8 cellular contexts compared by ENCODE assay signal in the genomic region with DNA sequence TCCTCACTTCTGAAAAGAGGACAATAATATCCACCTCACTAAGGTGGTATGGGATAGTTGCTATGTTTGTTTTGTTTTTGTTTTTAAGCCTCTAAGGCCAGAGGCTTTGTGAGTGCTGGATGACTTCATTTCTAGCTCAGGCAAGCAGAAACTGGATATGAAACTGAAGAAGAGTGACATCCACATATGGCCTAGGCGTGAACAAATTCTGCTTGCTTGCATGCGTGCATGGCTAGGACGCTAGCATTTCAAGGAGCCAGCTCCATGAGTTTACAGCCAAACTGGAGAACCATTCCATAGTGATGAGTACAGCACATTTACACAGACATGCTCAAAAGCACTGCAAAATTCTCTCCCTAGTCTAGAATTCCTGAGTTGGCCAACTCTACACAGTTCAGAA. TPM values are rescaled to one million over a fixed set of nuclear protein-coding genes. Genes with fewer than 3 reads are reported as not detected.
DNase-seq lines count a peak whose midpoint lies in the region; ATAC-seq and TF ChIP-seq lines count a peak whose summit lies in the region.
"Not testable (repeated sequence)": the region's sequence is repeated elsewhere in the genome, so short reads cannot be mapped to it uniquely, and the experiment has no call there.

No MANE protein-coding gene starts in this region.

- not testable (repeated sequence) for TF ChIP-seq CTCF in right lobe of liver (IDR thresholded peaks at IDR 0.05); upper lobe of right lung (IDR thresholded peaks at IDR 0.05)

- not testable (repeated sequence) for H3K9me3 ChIP-seq in T-helper 17 cell (ENCODE audit: control insufficient read depth, low read length, poor library complexity, severe bottlenecking); right lobe of liver; upper lobe of right lung

- not testable (repeated sequence) for H3K36me3 Mint-ChIP-seq in T-helper 17 cell (ENCODE audit: low read depth)

- not testable (repeated sequence) for H3K27ac ChIP-seq in right lobe of liver, upper lobe of right lung

- ATAC-seq in GM18519 (IDR thresholded peaks at IDR 0.05; ENCODE audit: low FRiP score, unreplicated experiment), result peak; percentile 28
- ATAC-seq in GM21367 (IDR thresholded peaks at IDR 0.05; ENCODE audit: unreplicated experiment), result peak; percentile 31
- peak; percentile 36 for ATAC-seq in GM21786 (IDR thresholded peaks at IDR 0.05; ENCODE audit: unreplicated experiment)
- peak; percentile 54 for ATAC-seq in HG02938 (IDR thresholded peaks at IDR 0.05; ENCODE audit: unreplicated experiment)
- peak; percentile 46 for ATAC-seq in HG03378 (IDR thresholded peaks at IDR 0.05; ENCODE audit: unreplicated experiment)
- ATAC-seq in T-helper 17 cell, result peak; percentile 61
- peak in 3 of 4 donors; percentile 36 to 63 (median 43) for ATAC-seq in right lobe of liver
- peak; percentile 57 for ATAC-seq in upper lobe of right lung

- not testable (repeated sequence) for H3K36me3 ChIP-seq in right lobe of liver, upper lobe of right lung

- no CpG with 5 or more reads among the region's 3 CpGs for WGBS in right lobe of liver (ENCODE audit: insufficient coverage, low coverage, low lambda C conversion rate, missing lambda C conversion rate)

- not testable (repeated sequence) for H3K27me3 Mint-ChIP-seq in T-helper 17 cell

- not testable (repeated sequence) for H3K27me3 ChIP-seq in right lobe of liver, upper lobe of right lung

- intact Hi-C loops in right lobe of liver (cut with DNase I); upper lobe of right lung (cut with DNase I): not testable (repeated sequence)

- H3K4me1 Mint-ChIP-seq in T-helper 17 cell, result not testable (repeated sequence)

- not testable (repeated sequence) for TF ChIP-seq POLR2A in right lobe of liver (IDR thresholded peaks at IDR 0.05)

- H3K4me3 Mint-ChIP-seq in T-helper 17 cell, result not testable (repeated sequence)

- not testable (repeated sequence) for H3K27ac Mint-ChIP-seq in T-helper 17 cell

- H3K4me3 ChIP-seq in right lobe of liver, upper lobe of right lung: not testable (repeated sequence)

- H3K4me1 ChIP-seq in right lobe of liver, upper lobe of right lung: not testable (repeated sequence)

- DNase-seq in T-helper 17 cell, right lobe of liver, upper lobe of right lung: not testable (repeated sequence)

RNA-seq across cellular contexts. Expression of gene SRGAP2B, which starts 36.9 kb away (rescaled TPM):
- total RNA-seq in T-helper 17 cell (10 to 100 TPM; 22.5 to 23.0 TPM), right lobe of liver (1 to 10 TPM; 4.5 to 6.6 (median 6.1) TPM), upper lobe of right lung (35.1 TPM)

RNA-seq across cellular contexts. Expression of gene FAM72D, which starts 37.6 kb away (rescaled TPM):
- under 1 TPM in 1 of 2 donors, not detected in 1; 0.37 TPM for total RNA-seq in T-helper 17 cell
- total RNA-seq in right lobe of liver, result under 1 TPM in 2 of 6 experiments, not detected in 4; 0.09 to 0.32 TPM
- 0.43 TPM for total RNA-seq in upper lobe of right lung
